ENCODE assay signal across 24 cellular contexts in the genomic region with DNA sequence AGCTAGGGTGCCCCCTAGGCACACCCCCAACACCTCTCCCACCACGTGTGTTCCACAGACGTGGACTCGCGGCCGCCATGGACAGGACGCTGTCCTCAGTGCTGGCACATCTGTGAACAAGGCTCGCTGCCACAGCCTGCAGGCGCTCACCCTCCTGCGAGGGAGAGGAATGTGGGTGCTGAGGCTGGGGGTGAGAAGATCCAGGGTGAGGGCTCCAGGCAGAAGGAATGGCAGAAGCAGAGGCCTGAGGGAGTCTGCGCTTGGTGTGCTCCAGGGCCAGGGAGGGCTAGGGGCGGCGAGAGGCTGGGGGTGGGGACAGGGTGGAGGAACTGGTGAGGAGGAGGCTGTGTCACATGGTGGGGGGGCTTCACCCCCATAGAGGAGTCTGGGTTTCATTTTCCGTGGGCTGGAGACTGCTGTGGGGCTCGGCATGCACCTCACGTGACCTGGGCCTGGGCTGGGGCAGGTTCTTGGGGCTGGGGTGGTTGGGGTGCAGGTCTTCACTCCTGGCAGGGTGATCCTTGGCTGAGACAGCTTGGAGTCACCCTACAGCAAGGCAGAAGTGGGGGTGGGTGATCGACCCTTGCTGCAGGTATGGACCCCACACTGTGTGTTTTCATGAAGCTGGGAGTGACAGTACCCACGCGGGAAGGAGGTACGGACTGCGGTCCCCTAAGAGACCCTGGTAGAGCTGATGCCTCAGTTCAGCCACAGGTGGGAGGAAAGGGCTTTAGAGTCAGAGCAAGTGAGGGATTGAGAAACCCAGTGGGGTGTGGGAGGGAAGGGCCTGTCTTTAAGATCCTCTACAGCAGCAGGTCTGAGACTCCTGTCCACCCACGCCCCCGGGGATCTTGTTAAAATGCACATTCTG.
"Had no signal": no experiment of that assay in that cellular context is flagged by ENCODE, and none has a peak within 500 bp of the region (broad histone marks: within the 10 kb centered on the region; RNA-seq: fewer than 3 reads in every experiment).

No MANE protein-coding gene starts in this region.

- H3K4me3 Mint-ChIP-seq: activated CD8-positive, alpha-beta T cell treated with anti-CD3 and anti-CD28 coated beads, Interleukin-2, amount 10 ng/mL, durations not matched to agents 7 days and 5 days; activated naive CD8-positive, alpha-beta T cell treated with anti-CD3 and anti-CD28 coated beads, Interleukin-2, amount 10 ng/mL, durations not matched to agents 7 days and 5 days; activated T-helper 1 cell treated with anti-CD3 and anti-CD28 coated beads, Interleukin-12 subunit alpha, Interleukin-12 subunit beta, Interleukin-2, Interleukin-4 antibody, amounts not matched to agents 30 ng/mL and 10 ng/mL and 1 ng/mL, durations not matched to agents 14 hours and 24 hours and 36 hours; natural killer cell; T-helper 1 cell treated with Interleukin-12 subunit alpha and Interleukin-12 subunit beta and Interleukin-4 antibody, amounts not matched to agents 30 μg/mL and 1 μg/mL, for 36 hours had no signal

- H3K27ac Mint-ChIP-seq: activated CD8-positive, alpha-beta T cell treated with anti-CD3 and anti-CD28 coated beads, Interleukin-2, amount 10 ng/mL, durations not matched to agents 7 days and 5 days; activated naive CD8-positive, alpha-beta T cell treated with anti-CD3 and anti-CD28 coated beads, Interleukin-2, amount 10 ng/mL, durations not matched to agents 7 days and 5 days; activated T-helper 1 cell treated with anti-CD3 and anti-CD28 coated beads, Interleukin-12 subunit alpha, Interleukin-12 subunit beta, Interleukin-2, Interleukin-4 antibody, amounts not matched to agents 30 ng/mL and 10 ng/mL and 1 ng/mL, durations not matched to agents 14 hours and 24 hours and 36 hours; natural killer cell; T-helper 1 cell treated with Interleukin-12 subunit alpha and Interleukin-12 subunit beta and Interleukin-4 antibody, amounts not matched to agents 30 μg/mL and 1 μg/mL, for 36 hours had no signal

- H3K27me3 Mint-ChIP-seq: activated naive CD8-positive, alpha-beta T cell treated with anti-CD3 and anti-CD28 coated beads, Interleukin-2, amount 10 ng/mL, durations not matched to agents 7 days and 5 days had no signal

- H3K27ac ChIP-seq: body of pancreas, neutrophil, sigmoid colon, upper lobe of left lung had no signal

- H3K4me1 Mint-ChIP-seq: activated naive CD8-positive, alpha-beta T cell treated with anti-CD3 and anti-CD28 coated beads, Interleukin-2, amount 10 ng/mL, durations not matched to agents 7 days and 5 days had no signal

- DNase-seq: activated CD4-positive, alpha-beta T cell treated with anti-CD3 and anti-CD28 coated beads, Interleukin-2, amount 50 U/mL, for 1 hour; activated CD4-positive, CD25-positive, alpha-beta regulatory T cell treated with anti-CD3 and anti-CD28 coated beads, Interleukin-2, amount 50 U/mL, for 72 hours; activated CD8-positive, alpha-beta T cell treated with anti-CD3 and anti-CD28 coated beads, Interleukin-2, amount 10 ng/mL, durations not matched to agents 7 days and 5 days; activated gamma-delta T cell treated with Interleukin-2 at 50 U/mL for 16 hours; activated naive CD8-positive, alpha-beta T cell treated with anti-CD3 and anti-CD28 coated beads, Interleukin-2, amount 10 ng/mL, durations not matched to agents 7 days and 5 days; amygdala; body of pancreas; dermis blood vessel endothelial cell; effector CD8-positive, alpha-beta T cell; erythroblast; foreskin fibroblast; mammary epithelial cell; midbrain; natural killer cell; sigmoid colon; stimulated activated CD4-positive, alpha-beta T cell treated with anti-CD3 and anti-CD28 coated beads, Interleukin-2, amount 100 ng/mL, for 48 hours; stimulated activated CD8-positive, alpha-beta memory T cell treated with anti-CD3 and anti-CD28 coated beads, Interleukin-4, amount 100 ng/mL, for 48 hours; stimulated activated naive CD4-positive, alpha-beta T cell; upper lobe of left lung had no signal

- H3K4me1 ChIP-seq: body of pancreas had no signal

- H3K27me3 ChIP-seq: body of pancreas, sigmoid colon, upper lobe of left lung had no signal

- H3K4me3 ChIP-seq: body of pancreas, sigmoid colon, smooth muscle cell, upper lobe of left lung had no signal

- H3K36me3 Mint-ChIP-seq: activated naive CD8-positive, alpha-beta T cell treated with anti-CD3 and anti-CD28 coated beads, Interleukin-2, amount 10 ng/mL, durations not matched to agents 7 days and 5 days; natural killer cell had no signal

- ATAC-seq: activated CD8-positive, alpha-beta T cell treated with anti-CD3 and anti-CD28 coated beads, Interleukin-2, amount 10 ng/mL, durations not matched to agents 7 days and 5 days; body of pancreas; left lobe of liver; natural killer cell had no signal

- H3K9me3 Mint-ChIP-seq: activated naive CD8-positive, alpha-beta T cell treated with anti-CD3 and anti-CD28 coated beads, Interleukin-2, amount 10 ng/mL, durations not matched to agents 7 days and 5 days; activated T-helper 1 cell treated with anti-CD3 and anti-CD28 coated beads, Interleukin-12 subunit alpha, Interleukin-12 subunit beta, Interleukin-2, Interleukin-4 antibody, amounts not matched to agents 30 ng/mL and 10 ng/mL and 1 ng/mL, durations not matched to agents 14 hours and 24 hours and 36 hours; natural killer cell; T-helper 1 cell treated with Interleukin-12 subunit alpha and Interleukin-12 subunit beta and Interleukin-4 antibody, amounts not matched to agents 30 μg/mL and 1 μg/mL, for 36 hours had no signal

- H3K36me3 ChIP-seq: neutrophil, sigmoid colon, upper lobe of left lung had no signal

- H3K9me3 ChIP-seq: body of pancreas, neutrophil, sigmoid colon, upper lobe of left lung had no signal

- H3K4me2 ChIP-seq: smooth muscle cell had no signal
